26 cellular contexts compared by ENCODE assay signal in the genomic region with DNA sequence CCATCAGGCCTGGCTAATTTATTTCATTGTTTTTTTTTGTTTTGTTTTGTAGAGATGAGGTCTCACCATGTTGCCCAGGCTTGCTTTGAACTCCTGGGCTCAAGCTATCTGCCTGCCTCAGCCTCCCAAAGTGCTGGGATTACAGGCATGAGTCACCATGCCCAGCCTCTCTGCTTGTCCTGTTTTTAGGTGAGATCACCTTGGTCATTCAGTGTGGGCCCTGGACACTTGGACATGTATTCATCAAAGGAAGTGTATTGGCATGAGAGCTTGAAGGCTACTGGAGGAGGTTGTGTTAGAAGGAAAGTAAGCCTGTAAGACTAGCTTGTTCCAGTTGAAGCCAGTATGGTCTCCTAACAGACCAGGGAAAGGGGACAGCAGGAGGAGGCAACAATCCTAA.
"Had no signal": no experiment of that assay in that cellular context is flagged by ENCODE, and none has a peak within 500 bp of the region (broad histone marks: within the 10 kb centered on the region; RNA-seq: fewer than 3 reads in every experiment).

No MANE protein-coding gene starts in this region.

- H3K4me3 ChIP-seq: ascending aorta, body of pancreas, Peyer's patch, SJSA1 had no signal

- H3K4me1 ChIP-seq: ascending aorta, body of pancreas, Peyer's patch had no signal

- ATAC-seq: activated CD8-positive, alpha-beta T cell treated with anti-CD3 and anti-CD28 coated beads for 36 hours; body of pancreas; PC-3 had no signal

- H3K27me3 ChIP-seq: ascending aorta, body of pancreas, Peyer's patch, SJSA1 had no signal

- H3K9me3 ChIP-seq: ascending aorta, body of pancreas, Peyer's patch, SJSA1, SK-N-SH had no signal

- H3K36me3 ChIP-seq: ascending aorta, Peyer's patch, SJSA1 had no signal

- FAIRE-seq: TTC549 had no signal

- H3K9ac ChIP-seq: KMS-11, SK-N-SH had no signal

- H3K27ac ChIP-seq: ascending aorta, body of pancreas, KMS-11, Peyer's patch, SJSA1 had no signal

- DNase-seq: activated CD4-positive, alpha-beta T cell treated with anti-CD3 and anti-CD28 coated beads, Interleukin-2, amount 10 ng/mL, durations not matched to agents 24 days and 14 days; activated CD4-positive, alpha-beta T cell treated with anti-CD3 and anti-CD28 coated beads, Interleukin-2, amount 50 U/mL, for 4 hours; activated CD8-positive, alpha-beta T cell treated with anti-CD3 and anti-CD28 coated beads for 36 hours; activated gamma-delta T cell; activated naive CD4-positive, alpha-beta T cell treated with Interleukin-2 at 50 U/mL for 16 hours; activated naive CD8-positive, alpha-beta T cell treated with anti-CD3 and anti-CD28 coated beads, Interleukin-2, amount 10 ng/mL, durations not matched to agents 7 days and 5 days; activated T-cell treated with anti-CD3 and anti-CD28 coated beads, Interleukin-2, amount 50 U/mL, for 24 hours; amygdala; body of pancreas; central memory CD4-positive, alpha-beta T cell; NCI-H1105; NCI-H1417 treated with DMSO at 0.1 percent for 48 hours; NCI-H187 treated with DMSO at 0.1 percent for 48 hours; NCI-H2081; NCI-H2171 treated with DMSO at 0.1 percent for 48 hours; NCI-H2227 treated with DMSO at 0.1 percent for 48 hours; NCI-H524 treated with DMSO at 0.1 percent for 48 hours; PC-3; Peyer's patch; RPMI8226; SHP77 treated with DMSO at 0.1 percent for 48 hours; SK-N-SH had no signal

- H3K4me2 ChIP-seq: KMS-11, SK-N-SH had no signal
